ENCODE assay signal across 28 cellular contexts in genomic region chr15:84812842-84813241, GRCh38.
"Had no signal": no experiment of that assay in that cellular context is flagged by ENCODE, and none has a peak within 500 bp of the region (broad histone marks: within the 10 kb centered on the region; RNA-seq: fewer than 3 reads in every experiment).

No MANE protein-coding gene starts in this region.

- H3K27ac ChIP-seq: brain microvascular endothelial cell, KMS-11, SK-N-MC had no signal

- DNase-seq: activated CD4-positive, alpha-beta memory T cell treated with anti-CD3 and anti-CD28 coated beads for 36 hours; activated CD4-positive, alpha-beta T cell treated with anti-CD3 and anti-CD28 coated beads, Interleukin-2, amount 10 ng/mL, durations not matched to agents 7 days and 5 days; activated CD4-positive, CD25-positive, alpha-beta regulatory T cell; activated naive CD8-positive, alpha-beta T cell treated with anti-CD3 and anti-CD28 coated beads, Interleukin-2, amount 50 U/mL, for 24 hours; amniotic stem cell; brain microvascular endothelial cell; MG63; MV-4-11; NCI-H1092 treated with DMSO at 0.1 percent for 48 hours; NCI-H1417 treated with DMSO at 0.1 percent for 48 hours; NCI-H1694; NCI-H2029; NCI-H2107; NCI-H2171 treated with DMSO at 0.1 percent for 48 hours; NCI-H226; NCI-H526; NK-92 treated with Interleukin-12 subunit alpha and Interleukin-12 subunit beta, amount 100 ng/mL, for 24 hours; OCI-M1; RPMI8226; T-cell; T-helper 2 cell; T1000 had no signal

- FAIRE-seq: astrocyte, TTC549 had no signal

- H3K9me3 ChIP-seq: MG63 had no signal

- H3K27me3 ChIP-seq: brain microvascular endothelial cell, MG63 had no signal

- H3K4me3 ChIP-seq: MG63, SK-N-MC had no signal

- H3K36me3 ChIP-seq: brain microvascular endothelial cell had no signal

- ATAC-seq: activated naive CD8-positive, alpha-beta T cell treated with anti-CD3 and anti-CD28 coated beads, Interleukin-2, amount 50 U/mL, for 24 hours; Panc1; Right ventricle myocardium inferior; T-cell had no signal
